In genomic region chr2:170997893-170998477, GRCh38 we compare ENCODE assay signal across 1 cellular context.
TF ChIP-seq lines count a peak whose summit lies in the region.

No MANE protein-coding gene starts in this region.

TF ChIP-seq in WTC11, 78 proteins besides CTCF, POLR2A, EP300 and RAD21 (continued from another document):
- TF ChIP-seq FOXP1 (CRISPR knock-in tag; IDR thresholded peaks at IDR 0.05; ENCODE audit: borderline replicate concordance) (no peak), PRRX2 (CRISPR knock-in tag; IDR thresholded peaks at IDR 0.05) (no peak), MLX (CRISPR knock-in tag; IDR thresholded peaks at IDR 0.05) (no peak), ATF2 (CRISPR knock-in tag; IDR thresholded peaks at IDR 0.05; ENCODE audit: borderline replicate concordance, low read depth) (no peak), MAX (CRISPR knock-in tag; IDR thresholded peaks at IDR 0.05) (no peak), ZNF416 (CRISPR knock-in tag; IDR thresholded peaks at IDR 0.05) (no peak)
